In the genomic region with DNA sequence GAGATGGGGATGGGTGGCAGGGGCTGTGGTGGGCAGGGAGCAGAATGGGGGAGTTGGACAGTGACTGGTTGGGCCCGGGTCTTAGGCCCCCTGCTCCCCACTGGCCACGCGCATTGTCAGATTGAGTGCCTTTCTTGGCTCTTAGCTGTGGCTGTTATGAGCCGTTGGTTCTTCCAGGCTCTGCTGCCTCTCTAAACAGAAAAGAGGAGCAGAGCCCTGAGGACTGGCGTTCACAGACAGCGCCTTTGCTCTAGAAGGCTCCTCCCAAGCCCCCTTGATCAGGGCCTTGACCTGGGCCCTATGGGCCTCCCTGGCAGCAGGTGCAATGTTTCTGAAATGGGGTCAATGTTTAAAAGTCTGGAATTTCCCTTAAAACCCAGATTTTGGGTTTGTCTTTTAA, we compare ENCODE assay signal across 14 cellular contexts. TPM values are rescaled to one million over a fixed set of nuclear protein-coding genes. Genes with fewer than 3 reads are reported as not detected.
DNase-seq lines count a peak whose midpoint lies in the region; ATAC-seq and TF ChIP-seq lines count a peak whose summit lies in the region.
"Had no signal": no experiment of that assay in that cellular context is flagged by ENCODE, and none has a peak within 500 bp of the region (broad histone marks: within the 10 kb centered on the region; RNA-seq: fewer than 3 reads in every experiment).

No MANE protein-coding gene starts in this region.

- H3K9me3 Mint-ChIP-seq in T-helper 2 cell treated with Interferon-gamma antibody and Interleukin-4, amounts not matched to agents 5 μg/mL and 100 μg/mL, for 36 hours: no peaks in the 10 kb centered on the region
- no peaks in the 10 kb centered on the region for H3K9me3 Mint-ChIP-seq in Calu3 (ENCODE audit: low read depth, unreplicated experiment)
- no peaks in the 10 kb centered on the region for H3K9me3 Mint-ChIP-seq in activated naive CD8-positive, alpha-beta T cell treated with anti-CD3 and anti-CD28 coated beads, Interleukin-2, amount 10 ng/mL, durations not matched to agents 7 days and 5 days
- H3K9me3 Mint-ChIP-seq in stimulated activated memory B cell treated with anti-CD40 and anti-IgM and Interleukin-4, amounts not matched to agents 10 μg/mL and 1 μg/mL and 100 μg/mL, for 72 hours: no peaks in the 10 kb centered on the region
- H3K9me3 Mint-ChIP-seq: IgD-negative memory B cell had no signal

- CTCF ChIA-PET in Calu3 (lab: Charles Lee): no interaction called here

- no peaks in the 10 kb centered on the region for H3K9me3 ChIP-seq in muscle layer of duodenum (ENCODE audit: control insufficient read depth in 1 of 2, low read length in 2 of 2)
- H3K9me3 ChIP-seq: A549 had no signal

- H3K27ac ChIP-seq in muscle layer of duodenum (ENCODE audit: low read length): peak overlapping the region; percentile 51
- H3K27ac ChIP-seq: A549, GM23248 had no signal

- peaks cover 0 to 5% of the 10 kb centered on the region in 2 donors for H3K4me1 ChIP-seq in muscle layer of duodenum (ENCODE audit: control insufficient read depth in 1 of 2, insufficient read depth in 2 of 2, low read length in 2 of 2)
- H3K4me1 ChIP-seq: A549 had no signal

- peaks cover 2 to 75% of the 10 kb centered on the region in 2 donors for H3K36me3 ChIP-seq in muscle layer of duodenum (ENCODE audit: control insufficient read depth in 1 of 2, insufficient read depth in 2 of 2, low read length in 2 of 2)

- H3K36me3 Mint-ChIP-seq in T-helper 2 cell treated with Interferon-gamma antibody and Interleukin-4, amounts not matched to agents 5 μg/mL and 100 μg/mL, for 36 hours (ENCODE audit: low read depth): peaks cover 27% of the 10 kb centered on the region
- H3K36me3 Mint-ChIP-seq in Calu3 (ENCODE audit: insufficient read depth, unreplicated experiment): peaks cover 75% of the 10 kb centered on the region
- peaks cover 9% of the 10 kb centered on the region for H3K36me3 Mint-ChIP-seq in activated naive CD8-positive, alpha-beta T cell treated with anti-CD3 and anti-CD28 coated beads, Interleukin-2, amount 10 ng/mL, durations not matched to agents 7 days and 5 days
- H3K36me3 Mint-ChIP-seq in stimulated activated memory B cell treated with anti-CD40 and anti-IgM and Interleukin-4, amounts not matched to agents 10 μg/mL and 1 μg/mL and 100 μg/mL, for 72 hours: peaks cover 32% of the 10 kb centered on the region

- POLR2A ChIA-PET in activated naive CD8-positive, alpha-beta T cell treated with anti-CD3 and anti-CD28 coated beads, Interleukin-2, amount 10 ng/mL, durations not matched to agents 7 days and 5 days (lab: Charles Lee): no interaction called here

- TF ChIP-seq CTCF in Calu3 (IDR thresholded peaks at IDR 0.05; ENCODE audit: unreplicated experiment): no peak

- ATAC-seq in activated naive CD8-positive, alpha-beta T cell treated with anti-CD3 and anti-CD28 coated beads, Interleukin-2, amount 10 ng/mL, durations not matched to agents 7 days and 5 days (ENCODE audit: low read depth): no peak
- ATAC-seq in stimulated activated memory B cell treated with anti-CD40 and anti-IgM and Interleukin-4, amounts not matched to agents 10 μg/mL and 1 μg/mL and 100 μg/mL, for 72 hours: no peak
- ATAC-seq: A549 had no signal

- H3K4me3 ChIP-seq in muscle layer of duodenum (ENCODE audit: low read depth in 1 of 2, low read length in 2 of 2): no peak overlapping the region
- H3K4me3 ChIP-seq: A549, GM23248, skin epidermis had no signal

- H3K4me3 Mint-ChIP-seq in T-helper 2 cell treated with Interferon-gamma antibody and Interleukin-4, amounts not matched to agents 5 μg/mL and 100 μg/mL, for 36 hours: no peak overlapping the region
- H3K4me3 Mint-ChIP-seq in Calu3 (ENCODE audit: low read depth, unreplicated experiment): peak overlapping the region; percentile 63
- no peak overlapping the region for H3K4me3 Mint-ChIP-seq in activated naive CD8-positive, alpha-beta T cell treated with anti-CD3 and anti-CD28 coated beads, Interleukin-2, amount 10 ng/mL, durations not matched to agents 7 days and 5 days
- H3K4me3 Mint-ChIP-seq in stimulated activated memory B cell treated with anti-CD40 and anti-IgM and Interleukin-4, amounts not matched to agents 10 μg/mL and 1 μg/mL and 100 μg/mL, for 72 hours: no peak overlapping the region
- H3K4me3 Mint-ChIP-seq: IgD-negative memory B cell had no signal

- peaks cover 21% of the 10 kb centered on the region for H3K4me1 Mint-ChIP-seq in T-helper 2 cell treated with Interferon-gamma antibody and Interleukin-4, amounts not matched to agents 5 μg/mL and 100 μg/mL, for 36 hours (ENCODE audit: low read depth)
- peaks cover 19% of the 10 kb centered on the region for H3K4me1 Mint-ChIP-seq in Calu3 (ENCODE audit: low read depth, unreplicated experiment)
- peaks cover 35% of the 10 kb centered on the region for H3K4me1 Mint-ChIP-seq in activated naive CD8-positive, alpha-beta T cell treated with anti-CD3 and anti-CD28 coated beads, Interleukin-2, amount 10 ng/mL, durations not matched to agents 7 days and 5 days
- H3K4me1 Mint-ChIP-seq in stimulated activated memory B cell treated with anti-CD40 and anti-IgM and Interleukin-4, amounts not matched to agents 10 μg/mL and 1 μg/mL and 100 μg/mL, for 72 hours: peaks cover 13% of the 10 kb centered on the region
- H3K4me1 Mint-ChIP-seq: IgD-negative memory B cell had no signal

- peak overlapping the region; percentile 83 for H3K27ac Mint-ChIP-seq in T-helper 2 cell treated with Interferon-gamma antibody and Interleukin-4, amounts not matched to agents 5 μg/mL and 100 μg/mL, for 36 hours
- no peak overlapping the region for H3K27ac Mint-ChIP-seq in Calu3 (ENCODE audit: unreplicated experiment)
- peak overlapping the region; percentile 80 for H3K27ac Mint-ChIP-seq in activated naive CD8-positive, alpha-beta T cell treated with anti-CD3 and anti-CD28 coated beads, Interleukin-2, amount 10 ng/mL, durations not matched to agents 7 days and 5 days
- no peak overlapping the region for H3K27ac Mint-ChIP-seq in stimulated activated memory B cell treated with anti-CD40 and anti-IgM and Interleukin-4, amounts not matched to agents 10 μg/mL and 1 μg/mL and 100 μg/mL, for 72 hours
- H3K27ac Mint-ChIP-seq: IgD-negative memory B cell had no signal

- DNase-seq in T-helper 2 cell treated with Interferon-gamma antibody and Interleukin-4, amounts not matched to agents 5 μg/mL and 100 μg/mL, for 36 hours (ENCODE audit: low spot score): no peak
- DNase-seq in T-helper 2 cell (no peak), Calu3 (no peak), iPS-NIHi7 (ENCODE audit: extremely low spot score) (no peak), CD1c-positive myeloid dendritic cell (ENCODE audit: extremely low spot score) (no peak)
- no peak for DNase-seq in activated naive CD8-positive, alpha-beta T cell treated with anti-CD3 and anti-CD28 coated beads, Interleukin-2, amount 10 ng/mL, durations not matched to agents 7 days and 5 days
- DNase-seq: GM23248, NCI-H1048 had no signal

- BruUV-seq in Calu3 (replicated peaks; lab: Mats Ljungman, UMichigan): no TSS peak

- intact Hi-C loops in Calu3 (cut with micrococcal nuclease; ENCODE audit: unreplicated experiment): no loop called here

- no peaks in the 10 kb centered on the region for H3K27me3 ChIP-seq in muscle layer of duodenum (ENCODE audit: low read depth, low read length)

- H3K27me3 Mint-ChIP-seq in T-helper 2 cell treated with Interferon-gamma antibody and Interleukin-4, amounts not matched to agents 5 μg/mL and 100 μg/mL, for 36 hours (ENCODE audit: low read depth): no peaks in the 10 kb centered on the region
- no peaks in the 10 kb centered on the region for H3K27me3 Mint-ChIP-seq in Calu3 (ENCODE audit: unreplicated experiment)
- no peaks in the 10 kb centered on the region for H3K27me3 Mint-ChIP-seq in activated naive CD8-positive, alpha-beta T cell treated with anti-CD3 and anti-CD28 coated beads, Interleukin-2, amount 10 ng/mL, durations not matched to agents 7 days and 5 days
- no peaks in the 10 kb centered on the region for H3K27me3 Mint-ChIP-seq in stimulated activated memory B cell treated with anti-CD40 and anti-IgM and Interleukin-4, amounts not matched to agents 10 μg/mL and 1 μg/mL and 100 μg/mL, for 72 hours
- H3K27me3 Mint-ChIP-seq: IgD-negative memory B cell had no signal

RNA-seq across cellular contexts. Expression of gene NUDT16L1, which starts 14.8 kb away (rescaled TPM):
- 30.6 and 32.6 TPM in 2 replicates for total RNA-seq in Calu3 (2022)
- 10 to 100 TPM; 40.7 to 42.7 TPM for total RNA-seq in activated naive CD8-positive, alpha-beta T cell treated with anti-CD3 and anti-CD28 coated beads, Interleukin-2, amount 10 ng/mL, durations not matched to agents 7 days and 5 days

RNA-seq across cellular contexts. Expression of gene MGRN1, which starts 54.0 kb away (rescaled TPM):
- 105 and 114 TPM in 2 replicates for total RNA-seq in Calu3 (2022)
- 10 to 100 TPM; 84.4 to 91.7 TPM for total RNA-seq in activated naive CD8-positive, alpha-beta T cell treated with anti-CD3 and anti-CD28 coated beads, Interleukin-2, amount 10 ng/mL, durations not matched to agents 7 days and 5 days

RNA-seq across cellular contexts. Expression of gene ANKS3, which starts 55.5 kb away (rescaled TPM):
- total RNA-seq in Calu3 (2022): 44.7 and 46.9 TPM in 2 replicates
- total RNA-seq in activated naive CD8-positive, alpha-beta T cell treated with anti-CD3 and anti-CD28 coated beads, Interleukin-2, amount 10 ng/mL, durations not matched to agents 7 days and 5 days: 10 to 100 TPM; 20.4 to 20.5 TPM

RNA-seq across cellular contexts. Expression of gene DNAAF8, which starts 55.7 kb away (rescaled TPM):
- 0.27 and 1.8 TPM in 2 replicates for total RNA-seq in Calu3 (2022)
- under 1 TPM in 1 of 2 experiments, not detected in 1; 0.23 TPM for total RNA-seq in activated naive CD8-positive, alpha-beta T cell treated with anti-CD3 and anti-CD28 coated beads, Interleukin-2, amount 10 ng/mL, durations not matched to agents 7 days and 5 days
- total RNA-seq: T-helper 1 cell treated with Interleukin-12 subunit alpha and Interleukin-12 subunit beta and Interleukin-4 antibody, amounts not matched to agents 30 ng/mL and 1 ng/mL, for 36 hours had no signal

Comparison
In these comparisons a context has a peak if more than half of its experiments do, and no peak if none do; other contexts are left out.
1. H3K27ac Mint-ChIP-seq: peak in T-helper 2 cell treated with Interferon-gamma antibody and Interleukin-4, amounts not matched to agents 5 μg/mL and 100 μg/mL, for 36 hours (single experiment) and activated naive CD8-positive, alpha-beta T cell treated with anti-CD3 and anti-CD28 coated beads, Interleukin-2, amount 10 ng/mL, durations not matched to agents 7 days and 5 days (single experiment); none in Calu3 (single experiment) and stimulated activated memory B cell treated with anti-CD40 and anti-IgM and Interleukin-4, amounts not matched to agents 10 μg/mL and 1 μg/mL and 100 μg/mL, for 72 hours (single experiment).